8 cellular contexts compared by ENCODE assay signal in the genomic region with DNA sequence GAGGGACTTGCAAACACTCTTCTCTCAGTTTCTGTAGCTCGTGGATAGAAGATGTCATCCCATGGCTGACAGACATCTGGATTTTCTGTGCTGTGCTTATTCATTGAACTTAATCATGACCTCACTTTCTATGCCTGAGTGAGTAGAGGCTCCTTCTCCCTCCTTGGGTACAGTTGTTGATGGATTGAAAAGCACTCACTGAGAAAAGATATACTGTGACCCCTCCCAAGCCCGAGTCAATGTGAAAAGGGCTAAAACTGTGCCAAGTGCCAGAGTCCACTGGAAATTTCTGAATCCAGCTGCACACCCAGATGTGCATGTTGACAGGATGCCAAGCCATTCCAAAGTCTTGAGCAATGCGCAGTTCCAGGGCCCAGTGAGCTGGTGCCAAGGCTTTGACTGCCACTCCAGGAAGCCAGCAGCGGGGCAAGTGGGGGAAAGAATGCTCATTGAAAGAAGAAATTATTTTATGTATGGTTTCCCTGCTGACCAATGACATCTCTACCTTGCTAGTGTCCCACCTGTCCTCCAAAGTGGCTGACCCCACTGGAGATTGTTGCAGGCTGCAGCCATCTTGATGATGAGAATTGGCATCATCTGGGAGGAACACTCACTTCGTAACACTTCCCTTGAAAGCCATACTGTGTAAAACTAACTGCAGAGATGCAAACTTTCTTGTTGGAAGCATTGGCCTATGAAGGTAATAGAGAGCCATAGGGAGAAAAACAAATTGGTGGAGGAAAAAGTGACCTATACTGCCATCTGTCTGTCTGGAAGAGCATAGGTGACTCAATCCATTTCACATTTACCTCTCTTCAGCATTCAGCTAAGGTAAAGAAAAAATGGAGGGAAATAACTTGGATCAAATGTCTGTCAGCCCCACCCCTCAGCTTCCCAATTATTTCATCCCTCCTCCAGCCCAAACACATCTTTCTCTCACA.
DNase-seq lines count a peak whose midpoint lies in the region; ATAC-seq and TF ChIP-seq lines count a peak whose summit lies in the region.

No MANE protein-coding gene starts in this region.

- H3K27ac ChIP-seq in OCI-LY3 (ENCODE audit: low read length): no peak overlapping the region
- peak overlapping the region; percentile 58 for H3K27ac ChIP-seq in subcutaneous abdominal adipose tissue (ENCODE audit: low read depth, low read length)
- H3K27ac ChIP-seq in CD4-positive, alpha-beta memory T cell (ENCODE audit: low read depth, low read length): no peak overlapping the region

- H3K9me3 Mint-ChIP-seq in CD4-positive, alpha-beta memory T cell: peaks cover 0 to 6% (median 1%) of the 10 kb centered on the region in 8 donors

- H2AFZ ChIP-seq in OCI-LY3 (ENCODE audit: low read depth, low read length): no peak overlapping the region

- H3K79me2 ChIP-seq in OCI-LY3 (ENCODE audit: low read length): no peaks in the 10 kb centered on the region

- peak; percentile 14 for DNase-seq in DMS 273 (lab: John Stamatoyannopoulos, UW; ENCODE audit: unreplicated experiment)
- DNase-seq in DMS 273 treated with DMSO at 0.1 percent for 48 hours (lab: John Stamatoyannopoulos, UW): no peak
- peak; percentile 66 for DNase-seq in globus pallidus (ENCODE audit: low spot score)
- no peak for DNase-seq in occipital lobe (lab: John Stamatoyannopoulos, UW)
- no peak for DNase-seq in CD4-positive, alpha-beta memory T cell

- ATAC-seq in GM18861 (IDR thresholded peaks at IDR 0.05; ENCODE audit: unreplicated experiment): no peak

- H3K4me1 ChIP-seq in OCI-LY3 (ENCODE audit: low read length): peaks cover 26% of the 10 kb centered on the region
- peaks cover 4 to 12% (median 8%) of the 10 kb centered on the region in 5 donors for H3K4me1 ChIP-seq in subcutaneous abdominal adipose tissue (ENCODE audit: control insufficient read depth in 5 of 5, insufficient read depth in 5 of 5, low read length in 5 of 5)
- H3K4me1 ChIP-seq in CD4-positive, alpha-beta memory T cell (ENCODE audit: insufficient read depth, low read length): no peaks in the 10 kb centered on the region

- H4K20me1 ChIP-seq in OCI-LY3 (ENCODE audit: insufficient read depth, low read length): no peaks in the 10 kb centered on the region

- no peaks in the 10 kb centered on the region for H3K36me3 Mint-ChIP-seq in CD4-positive, alpha-beta memory T cell

- H3K9me3 ChIP-seq in OCI-LY3 (ENCODE audit: insufficient read depth, low read length) (no peaks in the 10 kb centered on the region), subcutaneous abdominal adipose tissue (ENCODE audit: control insufficient read depth in 5 of 5, low read length in 5 of 5) (no peaks in the 10 kb centered on the region)
- no peaks in the 10 kb centered on the region for H3K9me3 ChIP-seq in CD4-positive, alpha-beta memory T cell (ENCODE audit: control insufficient read depth in 1 of 2, low read length in 2 of 2)

- POLR2A ChIA-PET in CD4-positive, alpha-beta memory T cell (lab: Charles Lee; ENCODE audit: partially characterized antibody): no interaction called here

- H3K9ac ChIP-seq in OCI-LY3 (ENCODE audit: low read length): no peak overlapping the region
- H3K9ac ChIP-seq in subcutaneous abdominal adipose tissue (ENCODE audit: low read length in 5 of 5): no peak overlapping the region

- no peak overlapping the region for H3K27ac Mint-ChIP-seq in CD4-positive, alpha-beta memory T cell

- H3K36me3 ChIP-seq in OCI-LY3 (replicated peaks; ENCODE audit: low read depth, low read length) (no peaks in the 10 kb centered on the region), subcutaneous abdominal adipose tissue (ENCODE audit: control insufficient read depth in 5 of 5, insufficient read depth in 5 of 5, low read length in 5 of 5) (no peaks in the 10 kb centered on the region)
- H3K36me3 ChIP-seq in CD4-positive, alpha-beta memory T cell (ENCODE audit: insufficient read depth, low read length): no peaks in the 10 kb centered on the region

- H3K4me3 ChIP-seq in OCI-LY3 (ENCODE audit: low read length): no peak overlapping the region
- H3K4me3 ChIP-seq in subcutaneous abdominal adipose tissue (ENCODE audit: low read depth in 1 of 5, low read length in 5 of 5): peak overlapping the region in 1 of 5 donors; percentile 4
- H3K4me3 ChIP-seq in CD4-positive, alpha-beta memory T cell (ENCODE audit: low read length in 2 of 2): no peak overlapping the region

- intact Hi-C loops in CD4-positive, alpha-beta memory T cell (cut with micrococcal nuclease): no loop called here

- no peak overlapping the region for H3K4me3 Mint-ChIP-seq in CD4-positive, alpha-beta memory T cell

- CTCF ChIA-PET in CD4-positive, alpha-beta memory T cell (lab: Charles Lee; ENCODE audit: partially characterized antibody): no interaction called here

- H3K27me3 ChIP-seq in OCI-LY3 (ENCODE audit: low read depth, low read length) (no peaks in the 10 kb centered on the region), subcutaneous abdominal adipose tissue (ENCODE audit: control insufficient read depth in 5 of 5, insufficient read depth in 4 of 5, low read length in 5 of 5) (no peaks in the 10 kb centered on the region)
- no peaks in the 10 kb centered on the region for H3K27me3 ChIP-seq in CD4-positive, alpha-beta memory T cell (ENCODE audit: insufficient read depth, low read length)

- no peak overlapping the region for H3K4me2 ChIP-seq in OCI-LY3 (ENCODE audit: low read length)

- no peaks in the 10 kb centered on the region for H3K4me1 Mint-ChIP-seq in CD4-positive, alpha-beta memory T cell

- H3K27me3 Mint-ChIP-seq in CD4-positive, alpha-beta memory T cell: peaks cover 0 to 2% of the 10 kb centered on the region in 2 donors

- peak; percentile 77 for TF ChIP-seq CTCF in OCI-LY3 (IDR thresholded peaks at IDR 0.05; ENCODE audit: low read depth, low read length)

Comparison
In these comparisons a context has a peak if more than half of its experiments do, and no peak if none do; other contexts are left out.
1. DNase-seq: peak in DMS 273 (single experiment) and globus pallidus (single experiment); none in DMS 273 treated with DMSO at 0.1 percent for 48 hours (single experiment), occipital lobe (single experiment) and CD4-positive, alpha-beta memory T cell (0 of 5).